ENCODE assay signal across 8 cellular contexts in the genomic region with DNA sequence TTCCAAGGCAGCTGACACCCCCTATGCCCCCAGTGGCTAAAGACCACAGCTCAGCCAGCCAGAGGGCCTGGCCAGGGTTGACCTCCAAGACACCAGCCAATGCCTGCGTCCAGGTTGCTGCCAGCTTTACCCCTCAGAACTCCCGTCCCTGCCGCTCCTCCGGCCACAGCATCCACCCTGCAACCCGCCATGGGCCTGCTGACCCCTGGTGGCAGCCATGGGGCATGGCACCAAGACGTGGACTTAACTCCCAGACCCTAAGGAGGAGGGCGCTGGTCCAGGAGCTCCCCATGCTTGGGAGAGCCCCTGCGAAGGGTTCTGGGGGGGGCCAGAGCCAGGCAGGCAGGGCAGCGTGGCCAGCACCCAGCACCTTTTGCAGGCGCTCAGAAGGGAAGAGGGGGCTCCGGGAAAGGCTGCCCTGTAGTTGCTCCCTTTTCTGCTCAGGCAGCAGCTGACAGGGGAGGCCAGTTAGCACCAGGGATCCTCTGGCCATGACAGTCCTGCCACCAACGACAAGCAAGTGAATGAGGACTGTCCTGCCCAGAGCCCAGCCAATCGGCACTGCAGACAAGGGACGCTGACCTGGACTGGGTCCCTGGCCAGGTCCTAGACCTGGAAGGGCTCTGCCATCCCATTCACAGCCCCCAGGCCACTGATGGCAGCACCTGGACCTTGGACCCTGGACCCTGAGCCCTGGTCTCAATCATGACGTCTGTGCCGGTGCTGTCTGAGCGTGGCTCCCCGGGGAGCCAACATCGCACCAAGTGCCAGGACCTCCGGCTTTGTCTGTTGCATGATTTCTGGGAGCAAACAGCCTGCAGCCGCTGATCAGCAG.
A peak's percentile ranks its signal among the peaks of the same experiment; 100 is the strongest.
DNase-seq lines count a peak whose midpoint lies in the region; ATAC-seq and TF ChIP-seq lines count a peak whose summit lies in the region.

No MANE protein-coding gene starts in this region.

- H3K9me3 Mint-ChIP-seq in activated CD8-positive, alpha-beta T cell treated with anti-CD3 and anti-CD28 coated beads for 36 hours: no peaks in the 10 kb centered on the region
- no peaks in the 10 kb centered on the region for H3K9me3 Mint-ChIP-seq in effector memory CD8-positive, alpha-beta T cell

- H3K4me1 Mint-ChIP-seq in activated CD8-positive, alpha-beta T cell treated with anti-CD3 and anti-CD28 coated beads for 36 hours (ENCODE audit: low read depth): no peaks in the 10 kb centered on the region
- H3K4me1 Mint-ChIP-seq in effector memory CD8-positive, alpha-beta T cell (ENCODE audit: low read depth in 2 of 2): peaks cover 0 to 5% of the 10 kb centered on the region in 2 donors

- H3K27ac Mint-ChIP-seq in activated CD8-positive, alpha-beta T cell treated with anti-CD3 and anti-CD28 coated beads for 36 hours: no peak overlapping the region
- no peak overlapping the region for H3K27ac Mint-ChIP-seq in effector memory CD8-positive, alpha-beta T cell

- no peak overlapping the region for H3K4me3 Mint-ChIP-seq in activated CD8-positive, alpha-beta T cell treated with anti-CD3 and anti-CD28 coated beads for 36 hours
- H3K4me3 Mint-ChIP-seq in effector memory CD8-positive, alpha-beta T cell: no peak overlapping the region

- CTCF ChIA-PET in activated CD8-positive, alpha-beta T cell treated with anti-CD3 and anti-CD28 coated beads for 36 hours (lab: Charles Lee): interaction anchor here (0.6 to 2.7 kb wide), 15 partner anchors 10 to 241 kb away, joined by 3 to 42 read pairs (median 4); no protein-coding TSS in a partner anchor

- H3K36me3 Mint-ChIP-seq in activated CD8-positive, alpha-beta T cell treated with anti-CD3 and anti-CD28 coated beads for 36 hours (ENCODE audit: low read depth): no peaks in the 10 kb centered on the region
- no peaks in the 10 kb centered on the region for H3K36me3 Mint-ChIP-seq in effector memory CD8-positive, alpha-beta T cell (ENCODE audit: insufficient read depth)

- peak; percentile 60 for ATAC-seq in HG02642 (IDR thresholded peaks at IDR 0.05; ENCODE audit: poor library complexity, unreplicated experiment)
- peak; percentile 87 for ATAC-seq in activated CD8-positive, alpha-beta T cell treated with anti-CD3 and anti-CD28 coated beads for 36 hours
- ATAC-seq in effector memory CD8-positive, alpha-beta T cell (replicated peaks): peak; percentile 67
- no peak for ATAC-seq in HG02852 (IDR thresholded peaks at IDR 0.05; ENCODE audit: unreplicated experiment)

- peaks cover 14% of the 10 kb centered on the region for H3K27me3 Mint-ChIP-seq in activated CD8-positive, alpha-beta T cell treated with anti-CD3 and anti-CD28 coated beads for 36 hours
- peaks cover 11 to 17% of the 10 kb centered on the region in 2 donors for H3K27me3 Mint-ChIP-seq in effector memory CD8-positive, alpha-beta T cell

- POLR2A ChIA-PET in activated CD8-positive, alpha-beta T cell treated with anti-CD3 and anti-CD28 coated beads for 36 hours (lab: Charles Lee): no interaction called here

- TF ChIP-seq CTCF in activated CD8-positive, alpha-beta T cell treated with anti-CD3 and anti-CD28 coated beads for 36 hours (IDR thresholded peaks at IDR 0.05): peak; percentile 88

- peak; percentile 18 for DNase-seq in DMS79 (lab: John Stamatoyannopoulos, UW)
- DNase-seq in NCI-H526 treated with DMSO at 0.1 percent for 48 hours (lab: John Stamatoyannopoulos, UW): peak; percentile 39
- peak; percentile 63 for DNase-seq in activated CD8-positive, alpha-beta T cell treated with anti-CD3 and anti-CD28 coated beads for 36 hours
- peak; percentile 50 to 61 (median 57) for DNase-seq in effector memory CD8-positive, alpha-beta T cell
- peak; percentile 67 for DNase-seq in midbrain (lab: John Stamatoyannopoulos, UW)
- peak; percentile 34 to 50 for DNase-seq in stimulated activated CD8-positive, alpha-beta memory T cell treated with anti-CD3 and anti-CD28 coated beads, Interleukin-2, amount 100 ng/mL, for 48 hours (ENCODE audit: low read depth in 2 of 2)

- intact Hi-C loops in activated CD8-positive, alpha-beta T cell treated with anti-CD3 and anti-CD28 coated beads for 36 hours (cut with micrococcal nuclease): loop anchor here (2.0 kb wide), 2 partner anchors 109 to 235 kb away; no protein-coding TSS in a partner anchor
